ENCODE assay signal across 10 cellular contexts in the genomic region with DNA sequence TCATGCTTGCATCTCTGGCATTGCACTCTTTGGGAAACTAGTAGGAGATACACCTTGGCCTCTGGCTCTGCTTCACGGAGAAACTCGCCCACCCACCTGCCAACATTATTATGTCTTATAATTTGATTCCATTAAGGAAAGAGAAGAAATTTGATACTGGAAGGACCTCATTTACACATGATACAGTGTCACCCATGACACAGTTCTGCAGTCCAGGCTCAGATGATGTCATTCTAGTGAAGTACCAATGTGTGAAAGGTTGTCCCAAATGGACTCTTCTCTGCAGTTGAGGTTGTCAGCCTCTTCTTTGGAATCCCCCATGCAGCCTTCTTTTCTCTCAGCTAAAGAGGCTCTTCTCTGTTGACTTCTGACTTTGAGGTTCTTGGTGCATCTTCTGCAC.
"Had no signal": no experiment of that assay in that cellular context is flagged by ENCODE, and none has a peak within 500 bp of the region (broad histone marks: within the 10 kb centered on the region; RNA-seq: fewer than 3 reads in every experiment).

No MANE protein-coding gene starts in this region.

- FAIRE-seq: H1, H54, K562 had no signal

- ATAC-seq: GM23338, K562 had no signal

- H3K4me3 ChIP-seq: GM23338, K562 had no signal

- H3K27ac ChIP-seq: HL-60 had no signal

- DNase-seq: H9, HCEC 1CT, HFFc6, IMR-90, KG1 had no signal

- H2AFZ ChIP-seq: GM23338 had no signal

- H3K4me2 ChIP-seq: GM23338 had no signal
